1 cellular context compared by ENCODE assay signal in the genomic region with DNA sequence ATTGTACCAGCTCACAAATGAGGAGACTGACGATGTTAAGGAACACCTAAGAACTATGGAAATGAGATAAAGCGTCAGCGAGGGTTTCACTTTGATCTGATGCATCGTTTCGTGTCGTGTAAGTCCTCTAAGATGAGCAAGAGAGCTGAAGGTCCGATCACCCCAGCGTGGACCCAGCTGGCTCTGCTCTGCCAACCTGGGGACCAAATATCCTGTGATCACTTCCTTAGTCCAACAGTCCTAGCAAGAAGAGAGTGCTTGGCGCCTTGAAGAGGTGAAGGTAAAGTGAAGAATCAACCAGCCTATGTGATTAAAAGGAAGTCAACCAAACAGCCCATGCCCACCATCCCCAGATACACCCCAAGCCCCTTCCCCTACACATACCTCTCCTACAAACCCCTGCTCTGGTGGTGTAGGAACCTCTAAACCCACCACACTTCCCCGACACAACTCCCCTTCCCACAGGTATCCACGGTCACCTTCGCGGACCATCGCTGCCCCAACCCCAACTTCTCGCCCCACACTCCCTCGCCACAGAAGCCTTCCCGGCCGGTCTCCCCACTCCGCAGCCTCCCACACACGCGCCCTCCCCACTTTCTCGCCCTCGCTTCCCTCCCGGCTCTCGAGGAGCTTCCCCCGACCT.
A peak's percentile ranks its signal among the peaks of the same experiment; 100 is the strongest.
TF ChIP-seq lines count a peak whose summit lies in the region.

No MANE protein-coding gene starts in this region.

TF ChIP-seq in K562, 482 proteins besides CTCF, POLR2A, EP300 and RAD21 (continued from another document and continues in another):
- TF ChIP-seq, protein P1, sequence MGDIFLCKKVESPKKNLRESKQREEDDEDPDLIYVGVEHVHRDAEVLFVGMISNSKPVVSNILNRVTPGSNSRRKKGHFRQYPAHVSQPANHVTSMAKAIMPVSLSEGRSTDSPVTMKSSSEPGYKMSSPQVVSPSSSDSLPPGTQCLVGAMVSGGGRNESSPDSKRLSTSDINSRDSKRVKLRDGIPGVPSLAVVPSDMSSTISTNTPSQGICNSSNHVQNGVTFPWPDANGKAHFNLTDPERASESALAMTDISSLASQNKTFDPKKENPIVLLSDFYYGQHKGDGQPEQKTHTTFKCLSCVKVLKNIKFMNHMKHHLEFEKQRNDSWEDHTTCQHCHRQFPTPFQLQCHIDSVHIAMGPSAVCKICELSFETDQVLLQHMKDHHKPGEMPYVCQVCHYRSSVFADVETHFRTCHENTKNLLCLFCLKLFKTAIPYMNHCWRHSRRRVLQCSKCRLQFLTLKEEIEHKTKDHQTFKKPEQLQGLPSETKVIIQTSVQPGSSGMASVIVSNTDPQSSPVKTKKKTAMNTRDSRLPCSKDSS (IDR thresholded peaks at IDR 0.05; ENCODE audit: low read depth, partially characterized antibody), result no peak
- TF ChIP-seq, protein P2, sequence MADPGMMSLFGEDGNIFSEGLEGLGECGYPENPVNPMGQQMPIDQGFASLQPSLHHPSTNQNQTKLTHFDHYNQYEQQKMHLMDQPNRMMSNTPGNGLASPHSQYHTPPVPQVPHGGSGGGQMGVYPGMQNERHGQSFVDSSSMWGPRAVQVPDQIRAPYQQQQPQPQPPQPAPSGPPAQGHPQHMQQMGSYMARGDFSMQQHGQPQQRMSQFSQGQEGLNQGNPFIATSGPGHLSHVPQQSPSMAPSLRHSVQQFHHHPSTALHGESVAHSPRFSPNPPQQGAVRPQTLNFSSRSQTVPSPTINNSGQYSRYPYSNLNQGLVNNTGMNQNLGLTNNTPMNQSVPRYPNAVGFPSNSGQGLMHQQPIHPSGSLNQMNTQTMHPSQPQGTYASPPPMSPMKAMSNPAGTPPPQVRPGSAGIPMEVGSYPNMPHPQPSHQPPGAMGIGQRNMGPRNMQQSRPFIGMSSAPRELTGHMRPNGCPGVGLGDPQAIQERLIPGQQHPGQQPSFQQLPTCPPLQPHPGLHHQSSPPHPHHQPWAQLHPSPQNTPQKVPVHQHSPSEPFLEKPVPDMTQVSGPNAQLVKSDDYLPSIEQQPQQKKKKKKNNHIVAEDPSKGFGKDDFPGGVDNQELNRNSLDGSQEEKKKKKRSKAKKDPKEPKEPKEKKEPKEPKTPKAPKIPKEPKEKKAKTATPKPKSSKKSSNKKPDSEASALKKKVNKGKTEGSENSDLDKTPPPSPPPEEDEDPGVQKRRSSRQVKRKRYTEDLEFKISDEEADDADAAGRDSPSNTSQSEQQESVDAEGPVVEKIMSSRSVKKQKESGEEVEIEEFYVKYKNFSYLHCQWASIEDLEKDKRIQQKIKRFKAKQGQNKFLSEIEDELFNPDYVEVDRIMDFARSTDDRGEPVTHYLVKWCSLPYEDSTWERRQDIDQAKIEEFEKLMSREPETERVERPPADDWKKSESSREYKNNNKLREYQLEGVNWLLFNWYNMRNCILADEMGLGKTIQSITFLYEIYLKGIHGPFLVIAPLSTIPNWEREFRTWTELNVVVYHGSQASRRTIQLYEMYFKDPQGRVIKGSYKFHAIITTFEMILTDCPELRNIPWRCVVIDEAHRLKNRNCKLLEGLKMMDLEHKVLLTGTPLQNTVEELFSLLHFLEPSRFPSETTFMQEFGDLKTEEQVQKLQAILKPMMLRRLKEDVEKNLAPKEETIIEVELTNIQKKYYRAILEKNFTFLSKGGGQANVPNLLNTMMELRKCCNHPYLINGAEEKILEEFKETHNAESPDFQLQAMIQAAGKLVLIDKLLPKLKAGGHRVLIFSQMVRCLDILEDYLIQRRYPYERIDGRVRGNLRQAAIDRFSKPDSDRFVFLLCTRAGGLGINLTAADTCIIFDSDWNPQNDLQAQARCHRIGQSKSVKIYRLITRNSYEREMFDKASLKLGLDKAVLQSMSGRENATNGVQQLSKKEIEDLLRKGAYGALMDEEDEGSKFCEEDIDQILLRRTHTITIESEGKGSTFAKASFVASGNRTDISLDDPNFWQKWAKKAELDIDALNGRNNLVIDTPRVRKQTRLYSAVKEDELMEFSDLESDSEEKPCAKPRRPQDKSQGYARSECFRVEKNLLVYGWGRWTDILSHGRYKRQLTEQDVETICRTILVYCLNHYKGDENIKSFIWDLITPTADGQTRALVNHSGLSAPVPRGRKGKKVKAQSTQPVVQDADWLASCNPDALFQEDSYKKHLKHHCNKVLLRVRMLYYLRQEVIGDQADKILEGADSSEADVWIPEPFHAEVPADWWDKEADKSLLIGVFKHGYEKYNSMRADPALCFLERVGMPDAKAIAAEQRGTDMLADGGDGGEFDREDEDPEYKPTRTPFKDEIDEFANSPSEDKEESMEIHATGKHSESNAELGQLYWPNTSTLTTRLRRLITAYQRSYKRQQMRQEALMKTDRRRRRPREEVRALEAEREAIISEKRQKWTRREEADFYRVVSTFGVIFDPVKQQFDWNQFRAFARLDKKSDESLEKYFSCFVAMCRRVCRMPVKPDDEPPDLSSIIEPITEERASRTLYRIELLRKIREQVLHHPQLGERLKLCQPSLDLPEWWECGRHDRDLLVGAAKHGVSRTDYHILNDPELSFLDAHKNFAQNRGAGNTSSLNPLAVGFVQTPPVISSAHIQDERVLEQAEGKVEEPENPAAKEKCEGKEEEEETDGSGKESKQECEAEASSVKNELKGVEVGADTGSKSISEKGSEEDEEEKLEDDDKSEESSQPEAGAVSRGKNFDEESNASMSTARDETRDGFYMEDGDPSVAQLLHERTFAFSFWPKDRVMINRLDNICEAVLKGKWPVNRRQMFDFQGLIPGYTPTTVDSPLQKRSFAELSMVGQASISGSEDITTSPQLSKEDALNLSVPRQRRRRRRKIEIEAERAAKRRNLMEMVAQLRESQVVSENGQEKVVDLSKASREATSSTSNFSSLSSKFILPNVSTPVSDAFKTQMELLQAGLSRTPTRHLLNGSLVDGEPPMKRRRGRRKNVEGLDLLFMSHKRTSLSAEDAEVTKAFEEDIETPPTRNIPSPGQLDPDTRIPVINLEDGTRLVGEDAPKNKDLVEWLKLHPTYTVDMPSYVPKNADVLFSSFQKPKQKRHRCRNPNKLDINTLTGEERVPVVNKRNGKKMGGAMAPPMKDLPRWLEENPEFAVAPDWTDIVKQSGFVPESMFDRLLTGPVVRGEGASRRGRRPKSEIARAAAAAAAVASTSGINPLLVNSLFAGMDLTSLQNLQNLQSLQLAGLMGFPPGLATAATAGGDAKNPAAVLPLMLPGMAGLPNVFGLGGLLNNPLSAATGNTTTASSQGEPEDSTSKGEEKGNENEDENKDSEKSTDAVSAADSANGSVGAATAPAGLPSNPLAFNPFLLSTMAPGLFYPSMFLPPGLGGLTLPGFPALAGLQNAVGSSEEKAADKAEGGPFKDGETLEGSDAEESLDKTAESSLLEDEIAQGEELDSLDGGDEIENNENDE (IDR thresholded peaks at IDR 0.05; ENCODE audit: low read depth, low read length), result no peak
- no peak for TF ChIP-seq GATAD2B (IDR thresholded peaks at IDR 0.05; ENCODE audit: borderline replicate concordance)
- TF ChIP-seq, protein P3, sequence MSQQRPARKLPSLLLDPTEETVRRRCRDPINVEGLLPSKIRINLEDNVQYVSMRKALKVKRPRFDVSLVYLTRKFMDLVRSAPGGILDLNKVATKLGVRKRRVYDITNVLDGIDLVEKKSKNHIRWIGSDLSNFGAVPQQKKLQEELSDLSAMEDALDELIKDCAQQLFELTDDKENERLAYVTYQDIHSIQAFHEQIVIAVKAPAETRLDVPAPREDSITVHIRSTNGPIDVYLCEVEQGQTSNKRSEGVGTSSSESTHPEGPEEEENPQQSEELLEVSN (IDR thresholded peaks at IDR 0.05; ENCODE audit: borderline replicate concordance in 1 of 2, extremely low read depth in 1 of 2, insufficient read depth in 1 of 2, insufficient read length in 1 of 2, low read depth in 1 of 2, low read length in 1 of 2, poor library complexity in 1 of 2, severe bottlenecking in 1 of 2), result no peak
- TF ChIP-seq, protein P4, sequence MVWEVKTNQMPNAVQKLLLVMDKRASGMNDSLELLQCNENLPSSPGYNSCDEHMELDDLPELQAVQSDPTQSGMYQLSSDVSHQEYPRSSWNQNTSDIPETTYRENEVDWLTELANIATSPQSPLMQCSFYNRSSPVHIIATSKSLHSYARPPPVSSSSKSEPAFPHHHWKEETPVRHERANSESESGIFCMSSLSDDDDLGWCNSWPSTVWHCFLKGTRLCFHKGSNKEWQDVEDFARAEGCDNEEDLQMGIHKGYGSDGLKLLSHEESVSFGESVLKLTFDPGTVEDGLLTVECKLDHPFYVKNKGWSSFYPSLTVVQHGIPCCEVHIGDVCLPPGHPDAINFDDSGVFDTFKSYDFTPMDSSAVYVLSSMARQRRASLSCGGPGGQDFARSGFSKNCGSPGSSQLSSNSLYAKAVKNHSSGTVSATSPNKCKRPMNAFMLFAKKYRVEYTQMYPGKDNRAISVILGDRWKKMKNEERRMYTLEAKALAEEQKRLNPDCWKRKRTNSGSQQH (CRISPR knock-in tag; IDR thresholded peaks at IDR 0.05), result peak; percentile 84; the same call in 1 of the 2 replicates
- TF ChIP-seq, protein P5, sequence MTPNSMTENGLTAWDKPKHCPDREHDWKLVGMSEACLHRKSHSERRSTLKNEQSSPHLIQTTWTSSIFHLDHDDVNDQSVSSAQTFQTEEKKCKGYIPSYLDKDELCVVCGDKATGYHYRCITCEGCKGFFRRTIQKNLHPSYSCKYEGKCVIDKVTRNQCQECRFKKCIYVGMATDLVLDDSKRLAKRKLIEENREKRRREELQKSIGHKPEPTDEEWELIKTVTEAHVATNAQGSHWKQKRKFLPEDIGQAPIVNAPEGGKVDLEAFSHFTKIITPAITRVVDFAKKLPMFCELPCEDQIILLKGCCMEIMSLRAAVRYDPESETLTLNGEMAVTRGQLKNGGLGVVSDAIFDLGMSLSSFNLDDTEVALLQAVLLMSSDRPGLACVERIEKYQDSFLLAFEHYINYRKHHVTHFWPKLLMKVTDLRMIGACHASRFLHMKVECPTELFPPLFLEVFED (CRISPR knock-in tag; conservative IDR thresholded peaks at IDR 0.05), result peak; percentile 78
- no peak for TF ChIP-seq CBX1 (IDR thresholded peaks at IDR 0.05; ENCODE audit: low read depth)
- no peak for TF ChIP-seq ZNF3 (CRISPR knock-in tag; IDR thresholded peaks at IDR 0.05)
- TF ChIP-seq, protein P6, sequence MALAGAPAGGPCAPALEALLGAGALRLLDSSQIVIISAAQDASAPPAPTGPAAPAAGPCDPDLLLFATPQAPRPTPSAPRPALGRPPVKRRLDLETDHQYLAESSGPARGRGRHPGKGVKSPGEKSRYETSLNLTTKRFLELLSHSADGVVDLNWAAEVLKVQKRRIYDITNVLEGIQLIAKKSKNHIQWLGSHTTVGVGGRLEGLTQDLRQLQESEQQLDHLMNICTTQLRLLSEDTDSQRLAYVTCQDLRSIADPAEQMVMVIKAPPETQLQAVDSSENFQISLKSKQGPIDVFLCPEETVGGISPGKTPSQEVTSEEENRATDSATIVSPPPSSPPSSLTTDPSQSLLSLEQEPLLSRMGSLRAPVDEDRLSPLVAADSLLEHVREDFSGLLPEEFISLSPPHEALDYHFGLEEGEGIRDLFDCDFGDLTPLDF (CRISPR knock-in tag; IDR thresholded peaks at IDR 0.05), result no peak
- TF ChIP-seq NR4A1 (CRISPR knock-in tag; IDR thresholded peaks at IDR 0.05), result no peak
- no peak for TF ChIP-seq NR4A1 (tag; IDR thresholded peaks at IDR 0.05)
- no peak for TF ChIP-seq NFE2 (IDR thresholded peaks at IDR 0.05; ENCODE audit: low read depth)
- TF ChIP-seq, protein P7, sequence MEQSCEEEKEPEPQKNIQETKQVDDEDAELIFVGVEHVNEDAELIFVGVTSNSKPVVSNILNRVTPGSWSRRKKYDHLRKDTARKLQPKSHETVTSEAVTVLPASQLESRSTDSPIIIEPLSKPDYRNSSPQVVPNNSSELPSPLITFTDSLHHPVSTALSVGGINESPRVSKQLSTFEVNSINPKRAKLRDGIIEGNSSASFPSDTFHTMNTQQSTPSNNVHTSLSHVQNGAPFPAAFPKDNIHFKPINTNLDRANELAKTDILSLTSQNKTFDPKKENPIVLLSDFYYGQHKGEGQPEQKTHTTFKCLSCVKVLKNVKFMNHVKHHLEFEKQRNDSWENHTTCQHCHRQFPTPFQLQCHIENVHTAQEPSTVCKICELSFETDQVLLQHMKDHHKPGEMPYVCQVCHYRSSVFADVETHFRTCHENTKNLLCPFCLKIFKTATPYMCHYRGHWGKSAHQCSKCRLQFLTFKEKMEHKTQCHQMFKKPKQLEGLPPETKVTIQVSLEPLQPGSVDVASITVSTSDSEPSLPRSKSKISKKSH (CRISPR knock-in tag; IDR thresholded peaks at IDR 0.05), result no peak
- TF ChIP-seq, protein P8, sequence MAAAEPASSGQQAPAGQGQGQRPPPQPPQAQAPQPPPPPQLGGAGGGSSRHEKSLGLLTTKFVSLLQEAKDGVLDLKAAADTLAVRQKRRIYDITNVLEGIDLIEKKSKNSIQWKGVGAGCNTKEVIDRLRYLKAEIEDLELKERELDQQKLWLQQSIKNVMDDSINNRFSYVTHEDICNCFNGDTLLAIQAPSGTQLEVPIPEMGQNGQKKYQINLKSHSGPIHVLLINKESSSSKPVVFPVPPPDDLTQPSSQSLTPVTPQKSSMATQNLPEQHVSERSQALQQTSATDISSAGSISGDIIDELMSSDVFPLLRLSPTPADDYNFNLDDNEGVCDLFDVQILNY (CRISPR knock-in tag; IDR thresholded peaks at IDR 0.05), result no peak
- TF ChIP-seq, protein P9, sequence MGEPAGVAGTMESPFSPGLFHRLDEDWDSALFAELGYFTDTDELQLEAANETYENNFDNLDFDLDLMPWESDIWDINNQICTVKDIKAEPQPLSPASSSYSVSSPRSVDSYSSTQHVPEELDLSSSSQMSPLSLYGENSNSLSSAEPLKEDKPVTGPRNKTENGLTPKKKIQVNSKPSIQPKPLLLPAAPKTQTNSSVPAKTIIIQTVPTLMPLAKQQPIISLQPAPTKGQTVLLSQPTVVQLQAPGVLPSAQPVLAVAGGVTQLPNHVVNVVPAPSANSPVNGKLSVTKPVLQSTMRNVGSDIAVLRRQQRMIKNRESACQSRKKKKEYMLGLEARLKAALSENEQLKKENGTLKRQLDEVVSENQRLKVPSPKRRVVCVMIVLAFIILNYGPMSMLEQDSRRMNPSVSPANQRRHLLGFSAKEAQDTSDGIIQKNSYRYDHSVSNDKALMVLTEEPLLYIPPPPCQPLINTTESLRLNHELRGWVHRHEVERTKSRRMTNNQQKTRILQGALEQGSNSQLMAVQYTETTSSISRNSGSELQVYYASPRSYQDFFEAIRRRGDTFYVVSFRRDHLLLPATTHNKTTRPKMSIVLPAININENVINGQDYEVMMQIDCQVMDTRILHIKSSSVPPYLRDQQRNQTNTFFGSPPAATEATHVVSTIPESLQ (CRISPR knock-in tag; IDR thresholded peaks at IDR 0.05), result no peak
- no peak for TF ChIP-seq SIN3B (IDR thresholded peaks at IDR 0.05; ENCODE audit: low read depth)
- no peak for TF ChIP-seq RBM39 (optimal IDR thresholded peaks at IDR 0.05; ENCODE audit: low read depth, low read length)
- TF ChIP-seq ZNF586 (CRISPR knock-in tag; conservative IDR thresholded peaks at IDR 0.05), result no peak
- TF ChIP-seq LARP7 (IDR thresholded peaks at IDR 0.05), result no peak; the same call in 1 of the 2 replicates
- no peak for TF ChIP-seq SNIP1 (IDR thresholded peaks at IDR 0.05; ENCODE audit: low read depth)
- no peak for TF ChIP-seq DNMT1 (IDR thresholded peaks at IDR 0.05)
- no peak for TF ChIP-seq MXI1 (IDR thresholded peaks at IDR 0.05; ENCODE audit: low read depth, low read length)
